In genomic region chr9:137086531-137087408, GRCh38 we compare ENCODE assay signal across 1 cellular context.
A peak's percentile ranks its signal among the peaks of the same experiment; 100 is the strongest.
TF ChIP-seq lines count a peak whose summit lies in the region.

MAN1B1 (plus strand) TSS chr9:137086985; CDS start chr9:137087000, 15 bp downstream.

TF ChIP-seq in HepG2, 621 proteins besides CTCF, POLR2A, EP300 and RAD21 (continued from another document and continues in another):
- TF ChIP-seq AHDC1 (CRISPR knock-in tag; IDR thresholded peaks at IDR 0.05; ENCODE audit: borderline replicate concordance), result no peak
- no peak for TF ChIP-seq PRDM15 (CRISPR knock-in tag; IDR thresholded peaks at IDR 0.05)
- 0 out of 2 replicates have a peak, but pooled peaks have one; percentile 51 for TF ChIP-seq SMAD3 (CRISPR knock-in tag; IDR thresholded peaks at IDR 0.05)
- TF ChIP-seq SKI (IDR thresholded peaks at IDR 0.05; ENCODE audit: partially characterized antibody), result peak; percentile 48
- no peak for TF ChIP-seq ZNF383 (CRISPR knock-in tag; IDR thresholded peaks at IDR 0.05; ENCODE audit: borderline replicate concordance)
- TF ChIP-seq JUND (CRISPR knock-in tag; IDR thresholded peaks at IDR 0.05), result peak; percentile 6; the same call in 1 of the 2 replicates
- TF ChIP-seq MED8 (CRISPR knock-in tag; IDR thresholded peaks at IDR 0.05; ENCODE audit: insufficient replicate concordance), result no peak
- TF ChIP-seq ZNF33B (CRISPR knock-in tag; IDR thresholded peaks at IDR 0.05), result no peak
- TF ChIP-seq MTA1 (CRISPR knock-in tag; IDR thresholded peaks at IDR 0.05; ENCODE audit: borderline replicate concordance), result no peak; the same call in 1 of the 2 replicates
- TF ChIP-seq DDIT3 (CRISPR knock-in tag; IDR thresholded peaks at IDR 0.05), result no peak
- TF ChIP-seq MIER3 (CRISPR knock-in tag; IDR thresholded peaks at IDR 0.05; ENCODE audit: borderline replicate concordance), result peak; percentile 74
- no peak for TF ChIP-seq HNF4G (IDR thresholded peaks at IDR 0.05; ENCODE audit: borderline replicate concordance, low read depth, low read length)
- no peak for TF ChIP-seq HNF4G (CRISPR knock-in tag; IDR thresholded peaks at IDR 0.05; ENCODE audit: borderline replicate concordance, low read depth)
- TF ChIP-seq GPBP1L1 (CRISPR knock-in tag; IDR thresholded peaks at IDR 0.05), result no peak
- no peak for TF ChIP-seq ZNF646 (CRISPR knock-in tag; IDR thresholded peaks at IDR 0.05)
- TF ChIP-seq ZNF496 (CRISPR knock-in tag; IDR thresholded peaks at IDR 0.05; ENCODE audit: insufficient replicate concordance), result no peak
- TF ChIP-seq RAD51 (IDR thresholded peaks at IDR 0.05; ENCODE audit: borderline replicate concordance), result peak; percentile 57; the same call in 1 of the 2 replicates
- TF ChIP-seq NAIF1 (CRISPR knock-in tag; IDR thresholded peaks at IDR 0.05; ENCODE audit: borderline replicate concordance), result peak; percentile 100
- TF ChIP-seq MYNN (CRISPR knock-in tag; IDR thresholded peaks at IDR 0.05; ENCODE audit: low read depth), result peak; percentile 13; the same call in 1 of the 2 replicates
- TF ChIP-seq ZNF569 (CRISPR knock-in tag; IDR thresholded peaks at IDR 0.05; ENCODE audit: borderline replicate concordance), result no peak
- no peak for TF ChIP-seq ZNF382 (CRISPR knock-in tag; IDR thresholded peaks at IDR 0.05; ENCODE audit: borderline replicate concordance)
- TF ChIP-seq ZNF749 (CRISPR knock-in tag; IDR thresholded peaks at IDR 0.05; ENCODE audit: borderline replicate concordance), result no peak; the same call in 1 of the 2 replicates
- TF ChIP-seq TBX2 (CRISPR knock-in tag; IDR thresholded peaks at IDR 0.05; ENCODE audit: borderline replicate concordance), result peak; percentile 40
- peak; percentile 67 for TF ChIP-seq HNF1B (CRISPR knock-in tag; IDR thresholded peaks at IDR 0.05)
- no peak for TF ChIP-seq ARID5B (CRISPR knock-in tag; IDR thresholded peaks at IDR 0.05)
- TF ChIP-seq ZSCAN12 (CRISPR knock-in tag; IDR thresholded peaks at IDR 0.05), result no peak
- 0 out of 2 replicates have a peak, but pooled peaks have one; percentile 8 for TF ChIP-seq ZNF333 (CRISPR knock-in tag; IDR thresholded peaks at IDR 0.05; ENCODE audit: borderline replicate concordance)
- no peak; the same call in 1 of the 2 replicates for TF ChIP-seq ZNF777 (CRISPR knock-in tag; IDR thresholded peaks at IDR 0.05)
- peak; percentile 56; the same call in 1 of the 2 replicates for TF ChIP-seq KLF6 (CRISPR knock-in tag; IDR thresholded peaks at IDR 0.05)
- TF ChIP-seq POLR2AphosphoS2 (IDR thresholded peaks at IDR 0.05; ENCODE audit: low read depth, low read length), result no peak
